In genomic region chr9:105656131-105656921, GRCh38 we compare ENCODE assay signal across 1 cellular context.
A peak's percentile ranks its signal among the peaks of the same experiment; 100 is the strongest.
TF ChIP-seq lines count a peak whose summit lies in the region.

No MANE protein-coding gene starts in this region.

TF ChIP-seq in WTC11, 78 proteins besides CTCF, POLR2A, EP300 and RAD21 (continued from another document and continues in another):
- TF ChIP-seq ZNF425 (CRISPR knock-in tag; conservative IDR thresholded peaks at IDR 0.05) (no peak), ATF6 (CRISPR knock-in tag; IDR thresholded peaks at IDR 0.05) (no peak), ZNF423 (CRISPR knock-in tag; IDR thresholded peaks at IDR 0.05) (0 out of 2 replicates have a peak, but pooled peaks have one; percentile 21), TCF7 (CRISPR knock-in tag; IDR thresholded peaks at IDR 0.05; ENCODE audit: low read depth) (no peak), MYBL2 (CRISPR knock-in tag; IDR thresholded peaks at IDR 0.05) (no peak), SMAD4 (CRISPR knock-in tag; IDR thresholded peaks at IDR 0.05) (no peak), ZNF512 (CRISPR knock-in tag; IDR thresholded peaks at IDR 0.05; ENCODE audit: borderline replicate concordance) (no peak), ZNF263 (CRISPR knock-in tag; IDR thresholded peaks at IDR 0.05; ENCODE audit: low read depth) (0 out of 2 replicates have a peak, but pooled peaks have one; percentile 31), CREB1 (CRISPR knock-in tag; IDR thresholded peaks at IDR 0.05) (0 out of 2 replicates have a peak, but pooled peaks have one; percentile 42), OVOL2 (CRISPR knock-in tag; IDR thresholded peaks at IDR 0.05; ENCODE audit: borderline replicate concordance) (no peak), FOXJ3 (CRISPR knock-in tag; IDR thresholded peaks at IDR 0.05; ENCODE audit: borderline replicate concordance) (no peak), ZNF416 (CRISPR knock-in tag; IDR thresholded peaks at IDR 0.05) (no peak), TEAD1 (CRISPR knock-in tag; IDR thresholded peaks at IDR 0.05) (peak; percentile 56; the same call in 1 of the 2 replicates), ERG (CRISPR knock-in tag; IDR thresholded peaks at IDR 0.05) (no peak), E2F1 (CRISPR knock-in tag; IDR thresholded peaks at IDR 0.05) (no peak), KAT7 (CRISPR knock-in tag; IDR thresholded peaks at IDR 0.05; ENCODE audit: borderline replicate concordance) (no peak), NR3C1 (CRISPR knock-in tag; conservative IDR thresholded peaks at IDR 0.05; ENCODE audit: low read depth) (no peak), NR1H2 (CRISPR knock-in tag; IDR thresholded peaks at IDR 0.05) (no peak), ELF4 (CRISPR knock-in tag; IDR thresholded peaks at IDR 0.05; ENCODE audit: low read depth) (0 out of 2 replicates have a peak, but pooled peaks have one; percentile 77), CBFB (CRISPR knock-in tag; IDR thresholded peaks at IDR 0.05; ENCODE audit: low read depth) (no peak), TP53 (CRISPR knock-in tag; IDR thresholded peaks at IDR 0.05) (0 out of 2 replicates have a peak, but pooled peaks have one; percentile 60), NFE2L1 (CRISPR knock-in tag; IDR thresholded peaks at IDR 0.05) (peak; percentile 56; the same call in 1 of the 2 replicates), IRF2 (CRISPR knock-in tag; IDR thresholded peaks at IDR 0.05; ENCODE audit: borderline replicate concordance, low read depth) (no peak), ZBTB43 (CRISPR knock-in tag; IDR thresholded peaks at IDR 0.05) (0 out of 2 replicates have a peak, but pooled peaks have one; percentile 33), ZBTB21 (CRISPR knock-in tag; IDR thresholded peaks at IDR 0.05; ENCODE audit: borderline replicate concordance) (peak; percentile 78; the same call in 1 of the 2 replicates), IRF1 (CRISPR knock-in tag; IDR thresholded peaks at IDR 0.05) (peak; percentile 86), ATF3 (CRISPR knock-in tag; conservative IDR thresholded peaks at IDR 0.05) (no peak), ZNF219 (CRISPR knock-in tag; IDR thresholded peaks at IDR 0.05; ENCODE audit: borderline replicate concordance) (0 out of 2 replicates have a peak, but pooled peaks have one; percentile 63), ZNF671 (CRISPR knock-in tag; IDR thresholded peaks at IDR 0.05) (no peak), FOXK1 (CRISPR knock-in tag; IDR thresholded peaks at IDR 0.05) (peak; percentile 59; the same call in 1 of the 2 replicates), RORB (CRISPR knock-in tag; IDR thresholded peaks at IDR 0.05) (no peak), ATF2 (CRISPR knock-in tag; IDR thresholded peaks at IDR 0.05; ENCODE audit: borderline replicate concordance, low read depth) (no peak), E2F5 (CRISPR knock-in tag; IDR thresholded peaks at IDR 0.05) (no peak), CREM (CRISPR knock-in tag; IDR thresholded peaks at IDR 0.05) (peak; percentile 61), HMGXB4 (CRISPR knock-in tag; IDR thresholded peaks at IDR 0.05) (peak; percentile 90), ESRRA (CRISPR knock-in tag; IDR thresholded peaks at IDR 0.05; ENCODE audit: borderline replicate concordance) (no peak), PREB (CRISPR knock-in tag; IDR thresholded peaks at IDR 0.05; ENCODE audit: borderline replicate concordance) (0 out of 2 replicates have a peak, but pooled peaks have one; percentile 23), ZMAT4 (CRISPR knock-in tag; IDR thresholded peaks at IDR 0.05) (no peak), ZNF138 (CRISPR knock-in tag; conservative IDR thresholded peaks at IDR 0.05) (no peak), ETV6 (CRISPR knock-in tag; IDR thresholded peaks at IDR 0.05) (peak; percentile 74), CDX4 (CRISPR knock-in tag; IDR thresholded peaks at IDR 0.05; ENCODE audit: borderline replicate concordance) (no peak), GABPB1 (CRISPR knock-in tag; IDR thresholded peaks at IDR 0.05) (no peak), FOXP1 (CRISPR knock-in tag; IDR thresholded peaks at IDR 0.05; ENCODE audit: borderline replicate concordance) (peak; percentile 96), RELA (CRISPR knock-in tag; IDR thresholded peaks at IDR 0.05; ENCODE audit: borderline replicate concordance) (no peak; the same call in 1 of the 2 replicates), ZNF396 (CRISPR knock-in tag; IDR thresholded peaks at IDR 0.05; ENCODE audit: borderline replicate concordance) (no peak)
